Comparison of ENCODE assay signal across 21 cellular contexts in genomic region chr6:24689964-24690363, GRCh38. TPM values are rescaled to one million over a fixed set of nuclear protein-coding genes. Genes with fewer than 3 reads are reported as not detected.
"Had no signal": no experiment of that assay in that cellular context is flagged by ENCODE, and none has a peak within 500 bp of the region (broad histone marks: within the 10 kb centered on the region; RNA-seq: fewer than 3 reads in every experiment).

No MANE protein-coding gene starts in this region.

- H3K27ac Mint-ChIP-seq: activated CD8-positive, alpha-beta T cell treated with anti-CD3 and anti-CD28 coated beads, Interleukin-2, amount 10 ng/mL, durations not matched to agents 7 days and 5 days; dendritic cell treated with granulocyte-macrophage colony-stimulating factor and Interleukin-4, amounts not matched to agents 40 ng/mL and 50 ng/mL, for 4 days; nephron progenitor cell; stimulated activated naive CD8-positive, alpha-beta T cell treated with anti-CD3 and anti-CD28 coated beads, Interleukin-15, Interleukin-2, amounts not matched to agents 100 ng/mL and 50 ng/mL, for 24 hours had no signal

- H3K4me1 ChIP-seq: foreskin keratinocyte, psoas muscle, sigmoid colon had no signal

- H3K27me3 Mint-ChIP-seq: dendritic cell treated with granulocyte-macrophage colony-stimulating factor and Interleukin-4, amounts not matched to agents 40 ng/mL and 50 ng/mL, for 4 days; effector memory CD8-positive, alpha-beta T cell; stimulated activated naive CD8-positive, alpha-beta T cell treated with anti-CD3 and anti-CD28 coated beads, Interleukin-15, Interleukin-2, amounts not matched to agents 100 ng/mL and 50 ng/mL, for 24 hours had no signal

- H3K27ac ChIP-seq: foreskin keratinocyte, heart left ventricle, left ventricle myocardium inferior, psoas muscle, sigmoid colon, thoracic aorta, WERI-Rb-1 had no signal

- H3K4me3 Mint-ChIP-seq: activated CD8-positive, alpha-beta T cell treated with anti-CD3 and anti-CD28 coated beads, Interleukin-2, amount 10 ng/mL, durations not matched to agents 7 days and 5 days; activated T-helper 1 cell treated with anti-CD3 and anti-CD28 coated beads, Interleukin-12 subunit alpha, Interleukin-12 subunit beta, Interleukin-2, Interleukin-4 antibody, amounts not matched to agents 30 ng/mL and 10 ng/mL and 1 ng/mL, durations not matched to agents 14 hours and 24 hours and 36 hours; dendritic cell treated with granulocyte-macrophage colony-stimulating factor and Interleukin-4, amounts not matched to agents 40 ng/mL and 50 ng/mL, for 4 days; effector memory CD8-positive, alpha-beta T cell; nephron progenitor cell; stimulated activated naive CD8-positive, alpha-beta T cell treated with anti-CD3 and anti-CD28 coated beads, Interleukin-15, Interleukin-2, amounts not matched to agents 100 ng/mL and 50 ng/mL, for 24 hours had no signal

- H3K9me3 Mint-ChIP-seq: activated T-helper 1 cell treated with anti-CD3 and anti-CD28 coated beads, Interleukin-12 subunit alpha, Interleukin-12 subunit beta, Interleukin-2, Interleukin-4 antibody, amounts not matched to agents 30 ng/mL and 10 ng/mL and 1 ng/mL, durations not matched to agents 14 hours and 24 hours and 36 hours; dendritic cell treated with granulocyte-macrophage colony-stimulating factor and Interleukin-4, amounts not matched to agents 40 ng/mL and 50 ng/mL, for 4 days; effector memory CD8-positive, alpha-beta T cell; nephron progenitor cell; stimulated activated naive CD8-positive, alpha-beta T cell treated with anti-CD3 and anti-CD28 coated beads, Interleukin-15, Interleukin-2, amounts not matched to agents 100 ng/mL and 50 ng/mL, for 24 hours had no signal

- H3K27me3 ChIP-seq: foreskin keratinocyte, heart left ventricle, sigmoid colon had no signal

- FAIRE-seq: astrocyte, kidney had no signal

- ATAC-seq: activated CD8-positive, alpha-beta T cell treated with anti-CD3 and anti-CD28 coated beads, Interleukin-2, amount 10 ng/mL, durations not matched to agents 7 days and 5 days; effector memory CD8-positive, alpha-beta T cell; foreskin keratinocyte had no signal

- H3K36me3 ChIP-seq: thoracic aorta, WERI-Rb-1 had no signal

- DNase-seq: activated CD4-positive, alpha-beta T cell treated with anti-CD3 and anti-CD28 coated beads for 4 hours; activated CD8-positive, alpha-beta memory T cell treated with anti-CD3 and anti-CD28 coated beads, Interleukin-2, amount 50 U/mL, for 48 hours; activated CD8-positive, alpha-beta T cell treated with anti-CD3 and anti-CD28 coated beads, Interleukin-2, amount 10 ng/mL, durations not matched to agents 7 days and 5 days; activated naive CD4-positive, alpha-beta T cell; caudate nucleus; effector memory CD8-positive, alpha-beta T cell; foreskin keratinocyte; heart left ventricle; kidney; left ventricle myocardium inferior; nephron progenitor cell; psoas muscle; sigmoid colon; stimulated activated CD4-positive, alpha-beta T cell treated with anti-CD3 and anti-CD28 coated beads, Interleukin-4, amount 100 ng/mL, for 24 hours; T1000; WERI-Rb-1 had no signal

- H3K9me3 ChIP-seq: heart left ventricle, left ventricle myocardium inferior, psoas muscle, sigmoid colon, thoracic aorta had no signal

- H3K4me3 ChIP-seq: heart left ventricle, left ventricle myocardium inferior, psoas muscle, sigmoid colon, thoracic aorta had no signal

RNA-seq across cellular contexts. Expression of gene KIAA0319, which starts 44.0 kb away (rescaled TPM):
- total RNA-seq: activated T-helper 1 cell treated with anti-CD3 and anti-CD28 coated beads, Interleukin-12 subunit alpha, Interleukin-12 subunit beta, Interleukin-2, Interleukin-4 antibody, amounts not matched to agents 30 ng/mL and 10 ng/mL and 1 ng/mL, durations not matched to agents 14 hours and 24 hours and 36 hours; foreskin keratinocyte; left ventricle myocardium inferior; thoracic aorta had no signal
- polyA plus RNA-seq: foreskin keratinocyte, heart left ventricle had no signal
